ENCODE assay signal across 8 cellular contexts in the genomic region with DNA sequence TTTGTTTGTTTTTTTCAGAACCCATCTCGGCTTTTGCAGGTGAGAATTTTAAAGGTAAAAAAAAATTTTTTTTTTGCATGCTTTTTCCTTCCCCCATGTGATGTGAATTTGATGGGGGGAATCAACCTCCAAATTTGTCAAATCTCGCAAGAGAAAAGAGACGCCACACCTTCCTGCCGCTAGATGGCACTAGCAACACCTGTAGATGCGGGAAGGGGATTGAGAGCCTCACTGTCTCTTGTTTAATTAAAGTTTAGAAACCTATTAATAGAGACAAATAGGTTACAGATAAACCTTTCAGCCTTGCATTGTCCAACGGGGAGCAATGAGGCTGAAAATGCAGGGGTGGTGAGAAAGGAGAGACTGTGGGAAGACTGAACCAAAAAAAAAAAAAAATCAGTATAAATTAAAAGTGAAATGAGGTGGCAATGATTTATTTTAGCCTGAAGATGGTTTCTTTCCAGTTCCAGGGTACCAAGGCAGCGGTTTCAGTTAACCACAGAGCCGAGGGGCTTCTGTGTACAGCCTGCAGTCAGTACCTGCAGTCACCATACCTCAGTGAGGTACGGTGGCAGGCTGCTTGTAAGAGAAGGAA.
DNase-seq lines count a peak whose midpoint lies in the region; ATAC-seq, FAIRE-seq and TF ChIP-seq lines count a peak whose summit lies in the region.

No MANE protein-coding gene starts in this region.

- H3K9me1 ChIP-seq in K562 (ENCODE audit: control insufficient read depth, insufficient read depth, low read length) = no peaks in the 10 kb centered on the region

- peaks cover 0 to 37% of the 10 kb centered on the region in 2 experiments; a peak in 3 of 5 replicates for H3K27me3 ChIP-seq in K562 (ENCODE audit: control insufficient read depth in 2 of 2, insufficient read depth in 2 of 2, low read length in 2 of 2)

- no peaks in the 10 kb centered on the region for H4K20me1 ChIP-seq in K562 (replicated peaks; ENCODE audit: control insufficient read depth, insufficient read depth, low read length)

- POLR2A ChIA-PET in T-cell (lab: Charles Lee) = interaction anchor here in 1 of 2 donors (0.7 kb wide), 1 partner anchor 45 kb away, joined by 4 read pairs; no protein-coding TSS in a partner anchor
- POLR2A ChIA-PET in K562 (lab: Yijun Ruan, JAX) = no interaction called here

- peak; percentile 57 for DNase-seq in AG10803 (ENCODE audit: low read depth)
- DNase-seq in GM18507 (ENCODE audit: extremely low spot score, insufficient read length, low read depth) = peak; percentile 22
- DNase-seq in M059J (ENCODE audit: low read depth) = peak; percentile 59
- DNase-seq in T-cell = peak in 30 of 34 experiments; percentile 3 to 51 (median 34)
- DNase-seq in K562 (ENCODE audit: extremely low read depth in 1 of 4, low spot score in 3 of 4) = peak; percentile 40 to 56 (median 51)
- peak; percentile 79 for DNase-seq in inferior parietal cortex (ENCODE audit: extremely low spot score)
- DNase-seq in stimulated activated CD4-positive, alpha-beta T cell treated with anti-CD3 and anti-CD28 coated beads, Interleukin-1b, Interleukin-23, amount 100 ng/mL, for 4 hours (ENCODE audit: low read depth in 2 of 2) = peak; percentile 12 to 32

- peaks cover 0 to 9% (median 5%) of the 10 kb centered on the region in 3 donors for H3K4me1 Mint-ChIP-seq in T-cell

- H3K27ac Mint-ChIP-seq in T-cell = peak overlapping the region in 1 of 2 donors; percentile 1

- CTCF ChIA-PET in T-cell (lab: Charles Lee) = interaction anchor here in 1 of 2 donors (0.6 to 0.7 kb wide), 3 partner anchors 116 to 1125 kb away, joined by 3 to 7 read pairs (median 3); no protein-coding TSS in a partner anchor
- CTCF ChIA-PET in K562 (lab: Yijun Ruan, JAX; ENCODE audit: low intra/inter-chr PET ratio) = interaction anchor here (0.6 to 1.1 kb wide), 3 partner anchors 118 to 181 kb away, joined by 3 to 4 read pairs (median 3); no protein-coding TSS in a partner anchor

- no TSS peak for BruUV-seq in K562 (replicated peaks; lab: Mats Ljungman, UMichigan)

- no peak overlapping the region for H2AFZ ChIP-seq in K562 (ENCODE audit: low read depth, low read length)

- WGBS in K562 (ENCODE audit: insufficient coverage, low coverage, missing lambda C conversion rate) = 1% methylated on average over 9 of the region's 9 CpGs

- no peaks in the 10 kb centered on the region for H3K9me3 ChIP-seq in K562 (replicated peaks; ENCODE audit: control insufficient read depth, insufficient read depth, low read depth, low read length)

- in situ Hi-C loops in K562 (cut with MboI) = no loop called here

- FAIRE-seq in GM18507 (lab: Jason Lieb, UNC) (peak; percentile 76), K562 (lab: Jason Lieb, UNC) (peak; percentile 65)

- no peaks in the 10 kb centered on the region for H3K79me2 ChIP-seq in K562 (ENCODE audit: control insufficient read depth, insufficient read depth, low read length)

- no peaks in the 10 kb centered on the region for H3K36me3 Mint-ChIP-seq in T-cell

- TF ChIP-seq CTCF in AG10803 (conservative IDR thresholded peaks at IDR 0.05; ENCODE audit: low read length) = peak; percentile 97
- TF ChIP-seq CTCF in K562 (IDR thresholded peaks at IDR 0.05 in 2 of 3, conservative IDR thresholded peaks at IDR 0.05 in 1 of 3; ENCODE audit: insufficient read depth in 2 of 3, low read depth in 1 of 3, low read length in 3 of 3) = peak; percentile 54 to 70 (median 65)

- no peak overlapping the region for H3K27ac ChIP-seq in K562 (ENCODE audit: extremely low read depth, low read depth, low read length)

- H3K4me1 ChIP-seq in K562 (replicated peaks in 1 of 2; ENCODE audit: control insufficient read depth in 2 of 2, insufficient read depth in 2 of 2, low read length in 2 of 2) = peaks cover 0 to 4% of the 10 kb centered on the region in 2 experiments; a peak in 4 of 5 replicates

- peak in 1 of 2 experiments; percentile 42; a peak in 2 of 4 replicates for TF ChIP-seq RAD21 in K562 (CRISPR knock-in tag; conservative IDR thresholded peaks at IDR 0.05 in 1 of 2, IDR thresholded peaks at IDR 0.05 in 1 of 2)

- intact Hi-C loops in K562 (cut with micrococcal nuclease) = no loop called here

- peaks cover 45 to 58% of the 10 kb centered on the region in 2 donors for H3K27me3 Mint-ChIP-seq in T-cell

- H3K9me3 Mint-ChIP-seq in T-cell = no peaks in the 10 kb centered on the region

- ATAC-seq in T-cell (replicated peaks in 1 of 4) = no peak
- peak; percentile 55; the same call in 2 of the 3 replicates for ATAC-seq in K562
- no peak for ATAC-seq in HG02571 (IDR thresholded peaks at IDR 0.05; ENCODE audit: unreplicated experiment)

- H3K9ac ChIP-seq in K562 (ENCODE audit: insufficient read depth in 1 of 2, low read depth in 2 of 2, low read length in 2 of 2) = no peak overlapping the region

- H3K4me3 Mint-ChIP-seq in T-cell = no peak overlapping the region

- H3K4me3 ChIP-seq in AG10803 (ENCODE audit: low read length) (no peak overlapping the region), K562 (no peak overlapping the region)

- H3K4me2 ChIP-seq in K562 (ENCODE audit: insufficient read depth, low read length) = no peak overlapping the region

- no peaks in the 10 kb centered on the region for H3K36me3 ChIP-seq in K562 (ENCODE audit: control insufficient read depth, insufficient read depth, low read length)

- TF ChIP-seq POLR2A in K562 (conservative IDR thresholded peaks at IDR 0.05) = no peak

- TF ChIP-seq EP300 in K562 (IDR thresholded peaks at IDR 0.05; ENCODE audit: low read length) = no peak

TF ChIP-seq in K562, 482 proteins besides CTCF, POLR2A, EP300 and RAD21:
- TF ChIP-seq ZNF75A (CRISPR knock-in tag; IDR thresholded peaks at IDR 0.05) (no peak), RFX7 (CRISPR knock-in tag; IDR thresholded peaks at IDR 0.05) (no peak), SIN3B (IDR thresholded peaks at IDR 0.05; ENCODE audit: low read depth) (no peak)
- TF ChIP-seq, protein P1, sequence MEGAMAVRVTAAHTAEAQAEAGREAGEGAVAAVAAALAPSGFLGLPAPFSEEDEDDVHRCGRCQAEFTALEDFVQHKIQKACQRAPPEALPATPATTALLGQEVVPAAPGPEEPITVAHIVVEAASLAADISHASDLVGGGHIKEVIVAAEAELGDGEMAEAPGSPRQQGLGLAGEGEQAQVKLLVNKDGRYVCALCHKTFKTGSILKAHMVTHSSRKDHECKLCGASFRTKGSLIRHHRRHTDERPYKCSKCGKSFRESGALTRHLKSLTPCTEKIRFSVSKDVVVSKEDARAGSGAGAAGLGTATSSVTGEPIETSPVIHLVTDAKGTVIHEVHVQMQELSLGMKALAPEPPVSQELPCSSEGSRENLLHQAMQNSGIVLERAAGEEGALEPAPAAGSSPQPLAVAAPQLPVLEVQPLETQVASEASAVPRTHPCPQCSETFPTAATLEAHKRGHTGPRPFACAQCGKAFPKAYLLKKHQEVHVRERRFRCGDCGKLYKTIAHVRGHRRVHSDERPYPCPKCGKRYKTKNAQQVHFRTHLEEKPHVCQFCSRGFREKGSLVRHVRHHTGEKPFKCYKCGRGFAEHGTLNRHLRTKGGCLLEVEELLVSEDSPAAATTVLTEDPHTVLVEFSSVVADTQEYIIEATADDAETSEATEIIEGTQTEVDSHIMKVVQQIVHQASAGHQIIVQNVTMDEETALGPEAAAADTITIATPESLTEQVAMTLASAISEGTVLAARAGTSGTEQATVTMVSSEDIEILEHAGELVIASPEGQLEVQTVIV (CRISPR knock-in tag; IDR thresholded peaks at IDR 0.05; ENCODE audit: borderline replicate concordance) = no peak

Comparison
In these comparisons a context has a peak if more than half of its experiments do, and no peak if none do; other contexts are left out.
1. DNase-seq: peak in every context shown above with its lines; median percentile 79 in inferior parietal cortex; 59 in M059J; 57 in AG10803; 51 in K562; 34 in T-cell; 22 in GM18507; 22 in stimulated activated CD4-positive, alpha-beta T cell treated with anti-CD3 and anti-CD28 coated beads, Interleukin-1b, Interleukin-23, amount 100 ng/mL, for 4 hours.